22 cellular contexts compared by ENCODE assay signal in the genomic region with DNA sequence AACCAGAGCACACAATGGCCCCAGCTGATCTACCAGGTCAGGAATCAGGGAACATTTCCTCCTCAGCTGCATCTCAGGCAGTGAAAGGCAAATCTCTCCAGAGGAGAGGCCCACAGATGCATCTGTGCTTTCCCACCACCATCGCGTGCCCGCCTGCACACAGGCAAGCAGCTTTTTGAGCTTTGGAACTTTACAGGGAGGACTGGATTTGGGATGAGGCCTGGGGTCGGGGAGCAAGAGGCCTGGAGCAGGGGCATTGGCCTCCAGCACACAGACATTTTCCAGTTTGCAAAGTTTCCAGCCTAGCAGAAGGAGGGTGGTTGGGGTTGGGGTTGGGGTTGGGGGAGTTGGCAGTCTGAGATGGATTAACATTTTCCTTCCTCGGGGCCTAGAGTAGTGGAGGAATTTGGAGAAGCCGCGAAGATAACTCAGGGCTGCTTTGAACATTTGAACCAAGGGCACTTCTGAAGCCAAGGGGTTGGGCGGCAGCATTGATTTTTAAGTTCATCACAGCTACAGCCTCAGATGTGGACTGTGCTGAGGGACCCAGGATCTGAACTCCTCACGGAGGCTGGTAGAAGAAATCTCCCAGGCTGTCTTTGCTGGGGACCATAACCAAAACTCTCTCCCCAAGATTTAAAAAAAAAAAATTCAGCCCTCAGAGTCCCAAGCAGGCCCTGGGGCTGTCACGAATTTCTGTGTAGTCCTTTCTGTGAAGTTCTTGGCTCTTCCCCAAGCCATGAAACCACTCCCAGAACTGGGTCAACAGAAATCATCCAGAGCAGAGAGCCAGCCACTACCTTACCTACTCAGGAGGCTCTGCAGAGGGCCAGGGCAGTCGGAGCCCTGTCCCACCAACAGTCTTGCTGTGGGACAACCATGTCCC. TPM values are rescaled to one million over a fixed set of nuclear protein-coding genes. Genes with fewer than 3 reads are reported as not detected.
DNase-seq lines count a peak whose midpoint lies in the region; ATAC-seq and TF ChIP-seq lines count a peak whose summit lies in the region.
"Had no signal": no experiment of that assay in that cellular context is flagged by ENCODE, and none has a peak within 500 bp of the region (broad histone marks: within the 10 kb centered on the region; RNA-seq: fewer than 3 reads in every experiment).

No MANE protein-coding gene starts in this region.

- peaks cover 5% of the 10 kb centered on the region for H3K4me1 ChIP-seq in left ventricle myocardium inferior

- H3K36me3 ChIP-seq in left ventricle myocardium inferior, result no peaks in the 10 kb centered on the region
- H3K36me3 ChIP-seq: neural progenitor cell had no signal

- H3K27ac ChIP-seq in left ventricle myocardium inferior (replicated peaks), result no peak overlapping the region
- H3K27ac ChIP-seq: HL-60, neural progenitor cell had no signal

- no peaks in the 10 kb centered on the region for H3K9me3 ChIP-seq in left ventricle myocardium inferior (replicated peaks)
- H3K9me3 ChIP-seq: SK-N-SH had no signal

- DNase-seq in Right ventricle myocardium superior (no peak), left ventricle myocardium inferior (no peak), mucosa of gallbladder (ENCODE audit: low spot score) (peak; percentile 42), NCI-H1105 treated with DMSO at 0.1 percent for 48 hours (lab: John Stamatoyannopoulos, UW) (no peak)
- no peak for DNase-seq in stimulated activated naive CD4-positive, alpha-beta T cell treated with Interleukin-2 at 50 U/mL for 16 hours (lab: John Stamatoyannopoulos, UW)
- DNase-seq: activated CD8-positive, alpha-beta memory T cell treated with anti-CD3 and anti-CD28 coated beads, Interleukin-2, amount 50 U/mL, for 48 hours; activated gamma-delta T cell treated with Interleukin-2 at 50 U/mL for 16 hours; aorta; CD8-positive, alpha-beta memory T cell; DMS79; effector CD4-positive, alpha-beta T cell; H7; midbrain; NCI-H1048; SK-N-SH; stimulated activated naive CD4-positive, alpha-beta T cell; T1000 had no signal

- intact Hi-C loops in Right ventricle myocardium superior (cut with DNase I) (loop anchor here (10.0 kb wide), 1 partner anchor 518 kb away; no protein-coding TSS in a partner anchor), left ventricle myocardium inferior (cut with micrococcal nuclease) (no loop called here)

- peak; percentile 58 for ATAC-seq in Right ventricle myocardium superior (ENCODE audit: poor library complexity)
- peak; percentile 47 for ATAC-seq in esophagus mucosa
- no peak for ATAC-seq in GM19035 (IDR thresholded peaks at IDR 0.05; ENCODE audit: unreplicated experiment)
- no peak for ATAC-seq in GM18907 (IDR thresholded peaks at IDR 0.05; ENCODE audit: unreplicated experiment)

- no peak for TF ChIP-seq CTCF in left ventricle myocardium inferior (IDR thresholded peaks at IDR 0.05; ENCODE audit: borderline replicate concordance)

- H3K27me3 ChIP-seq in left ventricle myocardium inferior (ENCODE audit: low read depth), result no peaks in the 10 kb centered on the region
- H3K27me3 ChIP-seq: neural progenitor cell had no signal

- no peak overlapping the region for H3K4me3 ChIP-seq in left ventricle myocardium inferior
- H3K4me3 ChIP-seq: neural progenitor cell had no signal

RNA-seq across cellular contexts. Expression of a gene that starts 25.6 kb away (rescaled TPM):
- total RNA-seq in Right ventricle myocardium superior (34.8 TPM), left ventricle myocardium inferior (34.4 TPM), esophagus mucosa (14.3 TPM), mucosa of gallbladder (39.0 TPM)

Comparison
In these comparisons a context has a peak if more than half of its experiments do, and no peak if none do; other contexts are left out.
1. ATAC-seq: peak in Right ventricle myocardium superior (single experiment) and esophagus mucosa (single experiment); none in GM19035 (single experiment) and GM18907 (single experiment).